Comparison of ENCODE assay signal across 1 cellular context in genomic region chr2:183037281-183037659, GRCh38.
TF ChIP-seq lines count a peak whose summit lies in the region.

No MANE protein-coding gene starts in this region.

TF ChIP-seq in IMR-90, 13 proteins besides CTCF, POLR2A, EP300 and RAD21:
- TF ChIP-seq RFX5 (IDR thresholded peaks at IDR 0.05; ENCODE audit: low read depth, low read length): no peak
- 0 out of 2 replicates have a peak, but pooled peaks have one; percentile 12 for TF ChIP-seq FOS (IDR thresholded peaks at IDR 0.05; ENCODE audit: low read depth, low read length)
- TF ChIP-seq CHD1 (IDR thresholded peaks at IDR 0.05; ENCODE audit: low read depth, low read length): no peak
TF ChIP-seq in IMR-90: peak in this region for 1.
